ENCODE assay signal across 22 cellular contexts in genomic region chr17:71494456-71494855, GRCh38.
A peak's percentile ranks its signal among the peaks of the same experiment; 100 is the strongest.
DNase-seq lines count a peak whose midpoint lies in the region; ATAC-seq and TF ChIP-seq lines count a peak whose summit lies in the region.
"Had no signal": no experiment of that assay in that cellular context is flagged by ENCODE, and none has a peak within 500 bp of the region (broad histone marks: within the 10 kb centered on the region; RNA-seq: fewer than 3 reads in every experiment).

No MANE protein-coding gene starts in this region.

- H3K18ac ChIP-seq in trophoblast cell (ENCODE audit: low read length), result no peak overlapping the region

- ATAC-seq in RWPE2 (ENCODE audit: low read depth), result no peak
- no peak for ATAC-seq in HG03025 (IDR thresholded peaks at IDR 0.05; ENCODE audit: low FRiP score, unreplicated experiment)
- ATAC-seq: activated naive CD8-positive, alpha-beta T cell treated with anti-CD3 and anti-CD28 coated beads, Interleukin-2, amount 50 U/mL, for 24 hours; CD8-positive, alpha-beta T cell; T-helper 17 cell; upper lobe of right lung had no signal

- H3K4me1 Mint-ChIP-seq in activated T-helper 2 cell treated with anti-CD3 and anti-CD28 coated beads, Interferon-gamma antibody, Interleukin-2, Interleukin-4, amounts not matched to agents 10 μg/mL and 5 μg/mL and 100 μg/mL, durations not matched to agents 14 hours and 24 hours and 36 hours (ENCODE audit: low read depth), result no peaks in the 10 kb centered on the region
- H3K4me1 Mint-ChIP-seq: activated naive CD8-positive, alpha-beta T cell treated with anti-CD3 and anti-CD28 coated beads, Interleukin-2, amount 50 U/mL, for 24 hours; T-helper 17 cell had no signal

- no peak overlapping the region for H3K4ac ChIP-seq in trophoblast cell (ENCODE audit: low read depth, low read length)

- no peak overlapping the region for H4K91ac ChIP-seq in trophoblast cell (ENCODE audit: low read depth, low read length)

- H4K12ac ChIP-seq in trophoblast cell (ENCODE audit: low read depth, low read length), result no peak overlapping the region

- H3K27me3 ChIP-seq in BJ (ENCODE audit: control insufficient read depth, insufficient read depth, low read length) (no peaks in the 10 kb centered on the region), RWPE2 (ENCODE audit: insufficient read depth, poor library complexity, severe bottlenecking) (no peaks in the 10 kb centered on the region), trophoblast cell (ENCODE audit: insufficient read depth, low read length) (no peaks in the 10 kb centered on the region)
- H3K27me3 ChIP-seq: left lung, sigmoid colon, SJSA1, upper lobe of right lung had no signal

- CTCF ChIA-PET in BJ (lab: Yijun Ruan, JAX), result interaction anchor here (0.6 kb wide), 3 partner anchors 34 to 254 kb away, joined by 3 read pairs; no protein-coding TSS in a partner anchor

- H2BK120ac ChIP-seq in trophoblast cell (ENCODE audit: insufficient read depth, low read length, poor library complexity), result no peak overlapping the region

- no peak overlapping the region for H3K23ac ChIP-seq in trophoblast cell (ENCODE audit: low read length)

- no peak overlapping the region for H3K4me3 Mint-ChIP-seq in activated T-helper 2 cell treated with anti-CD3 and anti-CD28 coated beads, Interferon-gamma antibody, Interleukin-2, Interleukin-4, amounts not matched to agents 10 μg/mL and 5 μg/mL and 100 μg/mL, durations not matched to agents 14 hours and 24 hours and 36 hours (ENCODE audit: low read depth)
- H3K4me3 Mint-ChIP-seq: activated naive CD8-positive, alpha-beta T cell treated with anti-CD3 and anti-CD28 coated beads, Interleukin-2, amount 50 U/mL, for 24 hours; CD8-positive, alpha-beta T cell; dendritic cell treated with granulocyte-macrophage colony-stimulating factor and Interleukin-4, amounts not matched to agents 40 ng/mL and 50 ng/mL, for 4 days; nephron; T-helper 17 cell had no signal

- intact Hi-C loops in activated T-helper 2 cell treated with anti-CD3 and anti-CD28 coated beads, Interferon-gamma antibody, Interleukin-2, Interleukin-4, amounts not matched to agents 10 μg/mL and 5 μg/mL and 100 μg/mL, durations not matched to agents 14 hours and 24 hours and 36 hours (cut with micrococcal nuclease), result no loop called here

- no peaks in the 10 kb centered on the region for H3K79me2 ChIP-seq in trophoblast cell (ENCODE audit: control insufficient read depth, insufficient read depth, low read length, poor library complexity)

- POLR2A ChIA-PET in BJ (lab: Charles Lee), result interaction anchor here (0.6 to 0.7 kb wide), 3 partner anchors 21 to 215 kb away, joined by 3 to 5 read pairs (median 4); no protein-coding TSS in a partner anchor

- H3K9me3 Mint-ChIP-seq in activated T-helper 2 cell treated with anti-CD3 and anti-CD28 coated beads, Interferon-gamma antibody, Interleukin-2, Interleukin-4, amounts not matched to agents 10 μg/mL and 5 μg/mL and 100 μg/mL, durations not matched to agents 14 hours and 24 hours and 36 hours, result peaks cover 15% of the 10 kb centered on the region
- H3K9me3 Mint-ChIP-seq: dendritic cell treated with granulocyte-macrophage colony-stimulating factor and Interleukin-4, amounts not matched to agents 40 ng/mL and 50 ng/mL, for 4 days; nephron had no signal

- H3K4me2 ChIP-seq in trophoblast cell (ENCODE audit: low read length), result no peak overlapping the region

- peak overlapping the region; percentile 60 for H2BK12ac ChIP-seq in trophoblast cell (ENCODE audit: low read length)

- H4K8ac ChIP-seq in trophoblast cell (ENCODE audit: low read depth, low read length), result no peak overlapping the region

- H3K14ac ChIP-seq in trophoblast cell (ENCODE audit: low read length), result no peak overlapping the region

- TF ChIP-seq CTCF in BJ (IDR thresholded peaks at IDR 0.05; ENCODE audit: insufficient read depth, low read depth, low read length) (no peak), RWPE2 (IDR thresholded peaks at IDR 0.05; ENCODE audit: poor library complexity, severe bottlenecking) (no peak), fibroblast of pulmonary artery (IDR thresholded peaks at IDR 0.05; ENCODE audit: low read length, missing control alignments) (no peak)

- H3K36me3 ChIP-seq in BJ (ENCODE audit: control insufficient read depth, insufficient read depth, low read length), result no peaks in the 10 kb centered on the region
- H3K36me3 ChIP-seq in RWPE2 (ENCODE audit: low read depth), result no peaks in the 10 kb centered on the region
- H3K36me3 ChIP-seq in trophoblast cell (ENCODE audit: control insufficient read depth in 1 of 2, insufficient read depth in 2 of 2, low read length in 2 of 2), result no peaks in the 10 kb centered on the region
- H3K36me3 ChIP-seq: left lung, sigmoid colon, SJSA1, upper lobe of right lung had no signal

- no peak overlapping the region for H2AK5ac ChIP-seq in trophoblast cell (ENCODE audit: low read length)

- WGBS in trophoblast cell (ENCODE audit: extremely low coverage, insufficient coverage, insufficient read length), result no CpG with 5 or more reads among the region's 1 CpG

- no peaks in the 10 kb centered on the region for H3K79me1 ChIP-seq in trophoblast cell (ENCODE audit: low read length)

- no peak overlapping the region for H3K9ac ChIP-seq in trophoblast cell (ENCODE audit: low read length)

- H3K9me3 ChIP-seq in RWPE2 (ENCODE audit: severe bottlenecking), result no peaks in the 10 kb centered on the region
- H3K9me3 ChIP-seq in trophoblast cell (ENCODE audit: insufficient read depth, low read depth, low read length), result no peaks in the 10 kb centered on the region
- H3K9me3 ChIP-seq: left lung, sigmoid colon, SJSA1, upper lobe of right lung had no signal

- H3K4me1 ChIP-seq in RWPE2 (ENCODE audit: insufficient read depth, poor library complexity, severe bottlenecking) (no peaks in the 10 kb centered on the region), trophoblast cell (ENCODE audit: control insufficient read depth in 1 of 2, insufficient read depth in 2 of 2, low read length in 2 of 2) (no peaks in the 10 kb centered on the region)
- H3K4me1 ChIP-seq: left lung, upper lobe of right lung had no signal

- H3K36me3 Mint-ChIP-seq in activated T-helper 2 cell treated with anti-CD3 and anti-CD28 coated beads, Interferon-gamma antibody, Interleukin-2, Interleukin-4, amounts not matched to agents 10 μg/mL and 5 μg/mL and 100 μg/mL, durations not matched to agents 14 hours and 24 hours and 36 hours (ENCODE audit: low read depth), result no peaks in the 10 kb centered on the region
- H3K36me3 Mint-ChIP-seq: CD8-positive, alpha-beta T cell had no signal

- peak overlapping the region; percentile 77 for H2BK5ac ChIP-seq in trophoblast cell (ENCODE audit: low read depth, low read length, poor library complexity)

- DNase-seq in BJ (ENCODE audit: low read depth), result peak; percentile 17
- no peak for DNase-seq in RWPE2 (ENCODE audit: low spot score)
- DNase-seq in fibroblast of pulmonary artery (ENCODE audit: low read depth), result peak; percentile 14
- no peak for DNase-seq in trophoblast cell
- DNase-seq in MV-4-11 (lab: John Stamatoyannopoulos, UW), result no peak
- DNase-seq in HuH-7 (ENCODE audit: low spot score), result no peak
- DNase-seq in activated T-helper 2 cell treated with anti-CD3 and anti-CD28 coated beads, Interferon-gamma antibody, Interleukin-2, Interleukin-4, amounts not matched to agents 10 μg/mL and 5 μg/mL and 100 μg/mL, durations not matched to agents 14 hours and 24 hours and 36 hours (ENCODE audit: low spot score), result no peak
- DNase-seq: activated CD4-positive, alpha-beta T cell treated with anti-CD3 and anti-CD28 coated beads for 48 hours; activated naive CD8-positive, alpha-beta T cell treated with anti-CD3 and anti-CD28 coated beads, Interleukin-2, amount 50 U/mL, for 24 hours; CD8-positive, alpha-beta T cell; head of caudate nucleus; left lung; midbrain; NCI-H1417 treated with DMSO at 0.1 percent for 48 hours; NK-92 treated with Interleukin-12 subunit alpha and Interleukin-12 subunit beta, amount 100 ng/mL, for 24 hours; sigmoid colon; T-helper 17 cell; upper lobe of right lung had no signal

- no peak overlapping the region for H3K27ac Mint-ChIP-seq in activated T-helper 2 cell treated with anti-CD3 and anti-CD28 coated beads, Interferon-gamma antibody, Interleukin-2, Interleukin-4, amounts not matched to agents 10 μg/mL and 5 μg/mL and 100 μg/mL, durations not matched to agents 14 hours and 24 hours and 36 hours
- H3K27ac Mint-ChIP-seq: activated naive CD8-positive, alpha-beta T cell treated with anti-CD3 and anti-CD28 coated beads, Interleukin-2, amount 50 U/mL, for 24 hours; CD8-positive, alpha-beta T cell; dendritic cell treated with granulocyte-macrophage colony-stimulating factor and Interleukin-4, amounts not matched to agents 40 ng/mL and 50 ng/mL, for 4 days; T-helper 17 cell had no signal

- H3K27ac ChIP-seq in RWPE2 (ENCODE audit: poor library complexity, severe bottlenecking) (peak overlapping the region; percentile 35), trophoblast cell (ENCODE audit: low read depth, low read length) (peak overlapping the region; percentile 54)
- H3K27ac ChIP-seq: left lung, sigmoid colon, SJSA1, upper lobe of right lung had no signal

- H3K27me3 Mint-ChIP-seq in activated T-helper 2 cell treated with anti-CD3 and anti-CD28 coated beads, Interferon-gamma antibody, Interleukin-2, Interleukin-4, amounts not matched to agents 10 μg/mL and 5 μg/mL and 100 μg/mL, durations not matched to agents 14 hours and 24 hours and 36 hours (ENCODE audit: low read depth), result no peaks in the 10 kb centered on the region
- H3K27me3 Mint-ChIP-seq: activated naive CD8-positive, alpha-beta T cell treated with anti-CD3 and anti-CD28 coated beads, Interleukin-2, amount 50 U/mL, for 24 hours; dendritic cell treated with granulocyte-macrophage colony-stimulating factor and Interleukin-4, amounts not matched to agents 40 ng/mL and 50 ng/mL, for 4 days; T-helper 17 cell had no signal

- no peak overlapping the region for H3K4me3 ChIP-seq in BJ (ENCODE audit: low read depth, low read length)
- H3K4me3 ChIP-seq in RWPE2 (ENCODE audit: severe bottlenecking), result no peak overlapping the region
- no peak overlapping the region for H3K4me3 ChIP-seq in fibroblast of pulmonary artery (replicated peaks; ENCODE audit: low read depth, low read length)
- H3K4me3 ChIP-seq in trophoblast cell (ENCODE audit: low read depth, low read length), result no peak overlapping the region
- H3K4me3 ChIP-seq: left lung, sigmoid colon, SJSA1, upper lobe of right lung had no signal

- no peak overlapping the region for H2AFZ ChIP-seq in trophoblast cell (ENCODE audit: insufficient read depth, low read length, poor library complexity)

Comparison
In these comparisons a context has a peak if more than half of its experiments do, and no peak if none do; other contexts are left out.
1. DNase-seq: peak in BJ (single experiment) and fibroblast of pulmonary artery (single experiment); none in RWPE2 (single experiment), trophoblast cell (0 of 2), MV-4-11 (single experiment), HuH-7 (single experiment) and activated T-helper 2 cell treated with anti-CD3 and anti-CD28 coated beads, Interferon-gamma antibody, Interleukin-2, Interleukin-4, amounts not matched to agents 10 μg/mL and 5 μg/mL and 100 μg/mL, durations not matched to agents 14 hours and 24 hours and 36 hours (single experiment).